In the genomic region with DNA sequence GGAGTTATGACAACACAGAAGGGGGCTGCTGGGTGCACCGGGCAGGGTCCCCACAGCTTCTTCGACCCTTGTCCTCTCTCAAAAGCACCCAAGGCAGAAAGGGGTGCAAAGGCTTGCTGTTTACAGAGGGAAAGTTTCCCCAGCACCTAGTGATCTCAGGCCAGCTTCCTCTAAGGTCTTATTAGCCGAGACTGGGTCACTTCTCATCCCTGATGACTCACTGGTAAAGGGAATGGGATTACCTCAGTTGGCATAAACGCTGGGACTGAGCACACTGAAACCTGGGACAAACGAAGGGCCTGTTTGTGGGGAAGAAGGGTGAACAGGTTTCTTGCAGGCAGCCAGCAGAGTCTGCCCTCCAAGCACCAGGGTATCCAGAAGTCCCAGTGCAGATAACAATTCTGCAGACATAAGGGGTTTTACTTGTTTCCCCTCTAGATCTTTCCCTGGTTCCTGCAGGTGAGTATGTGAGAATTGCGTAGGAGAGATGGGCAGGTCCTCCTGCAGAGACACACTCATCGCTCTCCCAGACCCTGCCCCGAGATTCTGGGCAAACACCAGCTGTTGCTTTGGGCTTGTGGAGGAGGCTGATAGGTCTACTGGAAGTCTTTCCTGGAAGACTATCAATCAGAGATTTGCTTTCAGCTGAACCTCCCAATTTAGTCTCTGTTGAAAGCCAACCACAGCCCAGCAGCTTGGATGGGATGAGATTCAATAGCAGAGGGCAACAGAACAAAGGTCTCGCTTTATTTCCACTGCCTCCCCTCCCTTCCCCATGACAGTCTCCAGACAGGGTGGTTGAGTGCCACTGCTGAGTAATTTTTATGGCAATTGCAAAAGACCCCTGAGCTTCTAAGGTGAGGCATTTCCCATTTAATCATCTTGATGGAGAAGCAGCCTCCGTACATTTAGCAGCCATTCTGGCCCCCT, we compare ENCODE assay signal across 22 cellular contexts. TPM values are rescaled to one million over a fixed set of nuclear protein-coding genes. Genes with fewer than 3 reads are reported as not detected.
DNase-seq lines count a peak whose midpoint lies in the region; ATAC-seq and TF ChIP-seq lines count a peak whose summit lies in the region.
"Had no signal": no experiment of that assay in that cellular context is flagged by ENCODE, and none has a peak within 500 bp of the region (broad histone marks: within the 10 kb centered on the region; RNA-seq: fewer than 3 reads in every experiment).

No MANE protein-coding gene starts in this region.

- no peak overlapping the region for H2AFZ ChIP-seq in fibroblast of lung (ENCODE audit: low read length)
- H2AFZ ChIP-seq: GM23338 had no signal

- DNase-seq in NCI-H82 (lab: John Stamatoyannopoulos, UW) = peak; percentile 19
- no peak for DNase-seq in NCI-H82 treated with DMSO at 0.1 percent for 48 hours (lab: John Stamatoyannopoulos, UW; ENCODE audit: unreplicated experiment)
- peak; percentile 56 for DNase-seq in RWPE1 (ENCODE audit: low spot score)
- DNase-seq in fibroblast of lung (ENCODE audit: low read depth in 2 of 2) = peak; percentile 31 to 70
- DNase-seq in retinal pigment epithelial cell (ENCODE audit: low read depth) = peak; percentile 62
- DNase-seq in NCI-H187 (lab: John Stamatoyannopoulos, UW) = no peak
- DNase-seq in CD14-positive monocyte (ENCODE audit: low spot score) = no peak
- DNase-seq: activated CD4-positive, alpha-beta T cell treated with anti-CD3 and anti-CD28 coated beads, Interleukin-2, amount 50 U/mL, for 1 hour; activated naive CD4-positive, alpha-beta T cell treated with anti-CD3 and anti-CD28 coated beads, Interleukin-2, amount 50 U/mL, for 16 hours; CD8-positive, alpha-beta memory T cell; Karpas-422; lower lobe of right lung; naive thymus-derived CD4-positive, alpha-beta T cell; NCI-H1417 treated with DMSO at 0.1 percent for 48 hours; NCI-H510A treated with DMSO at 0.1 percent for 48 hours; stimulated activated CD4-positive, alpha-beta T cell treated with anti-CD3 and anti-CD28 coated beads, Interleukin-15, amount 100 ng/mL, for 24 hours had no signal

- H3K36me3 Mint-ChIP-seq in CD14-positive monocyte = no peaks in the 10 kb centered on the region
- H3K36me3 Mint-ChIP-seq: CD8-positive, alpha-beta memory T cell; naive thymus-derived CD4-positive, alpha-beta T cell had no signal

- no peaks in the 10 kb centered on the region for H3K36me3 ChIP-seq in fibroblast of lung (ENCODE audit: control insufficient read depth, insufficient read depth, low read length)
- H3K36me3 ChIP-seq: lower lobe of right lung, prostate gland had no signal

- H3K4me2 ChIP-seq in fibroblast of lung (ENCODE audit: extremely low read depth, insufficient read depth, low read length) = no peak overlapping the region
- H3K4me2 ChIP-seq: GM23338 had no signal

- POLR2A ChIA-PET in RWPE1 (lab: Yijun Ruan, JAX; ENCODE audit: low non-redundant PET) = no interaction called here

- CTCF ChIA-PET in RWPE1 (lab: Yijun Ruan, JAX) = interaction anchor here (0.6 to 2.3 kb wide), 7 partner anchors 9 to 378 kb away, joined by 3 to 15 read pairs (median 4); no protein-coding TSS in a partner anchor

- H3K9me3 ChIP-seq in fibroblast of lung (ENCODE audit: control insufficient read depth, insufficient read depth, low read depth, low read length) = no peaks in the 10 kb centered on the region
- H3K9me3 ChIP-seq: lower lobe of right lung, prostate gland had no signal

- H3K27ac ChIP-seq in RWPE1 = no peak overlapping the region
- no peak overlapping the region for H3K27ac ChIP-seq in fibroblast of lung (ENCODE audit: insufficient read depth, low read length)
- H3K27ac ChIP-seq: 22Rv1, lower lobe of right lung, prostate gland, SK-N-MC had no signal

- H3K9ac ChIP-seq in fibroblast of lung (ENCODE audit: insufficient read depth, low read length) = no peak overlapping the region

- peaks cover 3% of the 10 kb centered on the region for H3K4me1 Mint-ChIP-seq in CD14-positive monocyte

- no peak overlapping the region for H3K4me3 Mint-ChIP-seq in CD14-positive monocyte
- H3K4me3 Mint-ChIP-seq: CD8-positive, alpha-beta memory T cell; GM23338; naive thymus-derived CD4-positive, alpha-beta T cell; stimulated activated naive CD8-positive, alpha-beta T cell treated with anti-CD3 and anti-CD28 coated beads, Interleukin-15, Interleukin-2, amounts not matched to agents 100 ng/mL and 50 ng/mL, for 24 hours had no signal

- H3K4me1 ChIP-seq in fibroblast of lung (ENCODE audit: control insufficient read depth, extremely low read depth, insufficient read depth, low read length) = no peaks in the 10 kb centered on the region
- H3K4me1 ChIP-seq: lower lobe of right lung, prostate gland had no signal

- no peaks in the 10 kb centered on the region for H4K20me1 ChIP-seq in fibroblast of lung (ENCODE audit: control insufficient read depth, extremely low read depth, insufficient read depth, low read length)

- no peaks in the 10 kb centered on the region for H3K27me3 ChIP-seq in fibroblast of lung (ENCODE audit: control insufficient read depth, insufficient read depth, low read length)

- H3K27ac Mint-ChIP-seq in CD14-positive monocyte = no peak overlapping the region
- H3K27ac Mint-ChIP-seq: CD8-positive, alpha-beta memory T cell; GM23338; naive thymus-derived CD4-positive, alpha-beta T cell; stimulated activated naive CD8-positive, alpha-beta T cell treated with anti-CD3 and anti-CD28 coated beads, Interleukin-15, Interleukin-2, amounts not matched to agents 100 ng/mL and 50 ng/mL, for 24 hours had no signal

- peaks cover 8 to 12% (median 10%) of the 10 kb centered on the region in 3 donors for H3K27me3 Mint-ChIP-seq in CD14-positive monocyte (ENCODE audit: low read depth in 3 of 3)

- H3K9me3 Mint-ChIP-seq in CD14-positive monocyte = peaks cover 0 to 9% (median 5%) of the 10 kb centered on the region in 7 donors
- H3K9me3 Mint-ChIP-seq: CD8-positive, alpha-beta memory T cell; stimulated activated naive CD8-positive, alpha-beta T cell treated with anti-CD3 and anti-CD28 coated beads, Interleukin-15, Interleukin-2, amounts not matched to agents 100 ng/mL and 50 ng/mL, for 24 hours had no signal

- ATAC-seq in HG03280 (IDR thresholded peaks at IDR 0.05; ENCODE audit: unreplicated experiment) = no peak
- ATAC-seq: GM23338; lower lobe of right lung; naive thymus-derived CD4-positive, alpha-beta T cell had no signal

- no peak overlapping the region for H3K4me3 ChIP-seq in fibroblast of lung (replicated peaks in 1 of 4; ENCODE audit: control extremely low read depth in 1 of 4, insufficient read depth in 1 of 4, low read depth in 3 of 4, low read length in 4 of 4)
- no peak overlapping the region for H3K4me3 ChIP-seq in retinal pigment epithelial cell (ENCODE audit: low read length)
- H3K4me3 ChIP-seq: GM23338, lower lobe of right lung, prostate gland, SK-N-MC had no signal

- intact Hi-C loops in CD14-positive monocyte (cut with micrococcal nuclease) = no loop called here

- TF ChIP-seq CTCF in RWPE1 (conservative IDR thresholded peaks at IDR 0.05; ENCODE audit: low read depth) = no peak
- no peak for TF ChIP-seq CTCF in fibroblast of lung (conservative IDR thresholded peaks at IDR 0.05 in 1 of 2, IDR thresholded peaks at IDR 0.05 in 1 of 2; ENCODE audit: low read depth in 1 of 2, low read length in 2 of 2)
- no peak for TF ChIP-seq CTCF in retinal pigment epithelial cell (conservative IDR thresholded peaks at IDR 0.05; ENCODE audit: low read depth, low read length)
- TF ChIP-seq CTCF in CD14-positive monocyte (IDR thresholded peaks at IDR 0.05) = no peak

- H3K79me2 ChIP-seq in fibroblast of lung (ENCODE audit: control insufficient read depth, insufficient read depth, low read length) = no peaks in the 10 kb centered on the region

RNA-seq across cellular contexts. Expression of a gene that starts 25.7 kb away (rescaled TPM):
- 9.9 and 26.5 TPM in 2 replicates for total RNA-seq in fibroblast of lung
- polyA plus RNA-seq in fibroblast of lung (0.73 and 1.8 TPM in 2 replicates), CD14-positive monocyte (not detected)
- 0.76 and 3.2 TPM in 2 replicates for polyA plus RNA-seq in fibroblast of lung (2012)
- polyA minus RNA-seq in fibroblast of lung (ENCODE audit: low replicate concordance) = 1.1 and 2.6 TPM in 2 replicates
- total RNA-seq: lower lobe of right lung had no signal
- polyA plus RNA-seq: CD8-positive, alpha-beta memory T cell; naive thymus-derived CD4-positive, alpha-beta T cell had no signal

RNA-seq across cellular contexts. Expression of a gene that starts 38.5 kb away (rescaled TPM):
- 9.2 and 10.1 TPM in 2 replicates for total RNA-seq in fibroblast of lung
- polyA plus RNA-seq in fibroblast of lung (3.7 and 4.5 TPM in 2 replicates), CD14-positive monocyte (1 to 10 TPM; 1.9 TPM)
- 3.3 and 4.0 TPM in 2 replicates for polyA plus RNA-seq in fibroblast of lung (2012)
- polyA minus RNA-seq in fibroblast of lung (ENCODE audit: low replicate concordance) = 5.4 and 7.3 TPM in 2 replicates

RNA-seq across cellular contexts. Expression of a gene that starts 38.8 kb away (rescaled TPM):
- total RNA-seq in fibroblast of lung = 53.2 and 60.9 TPM in 2 replicates
- polyA plus RNA-seq in fibroblast of lung = 89.1 and 103 TPM in 2 replicates
- polyA plus RNA-seq in fibroblast of lung (2012) = 66.0 and 68.9 TPM in 2 replicates
- 5.9 and 6.6 TPM in 2 replicates for polyA minus RNA-seq in fibroblast of lung (ENCODE audit: low replicate concordance)
- 10 to 100 TPM; 50.9 to 55.1 TPM for polyA plus RNA-seq in CD14-positive monocyte

Comparison
In these comparisons a context has a peak if more than half of its experiments do, and no peak if none do; other contexts are left out.
1. DNase-seq: peak in NCI-H82 (single experiment), RWPE1 (single experiment), fibroblast of lung (2 of 2) and retinal pigment epithelial cell (single experiment); none in NCI-H82 treated with DMSO at 0.1 percent for 48 hours (single experiment), NCI-H187 (0 of 2) and CD14-positive monocyte (single experiment).